1 cellular context compared by ENCODE assay signal in the genomic region with DNA sequence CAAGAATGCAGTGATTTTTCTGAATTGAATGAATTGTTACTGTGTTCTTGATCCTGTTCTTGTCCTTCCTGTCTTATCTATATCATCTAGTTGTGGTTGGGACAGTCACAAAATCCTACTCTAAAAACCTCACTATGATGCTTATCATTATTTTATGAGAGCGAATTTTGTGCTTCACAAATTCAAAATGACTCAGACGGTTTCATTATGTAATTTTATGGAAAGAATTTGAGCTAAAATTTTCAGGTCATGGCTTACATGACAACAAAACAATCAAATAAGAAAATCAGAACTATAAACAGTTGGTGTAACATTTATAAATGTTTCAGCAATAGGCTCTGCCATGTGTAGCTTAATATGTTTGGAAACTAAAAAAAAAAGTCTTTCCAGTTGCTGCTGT.
TF ChIP-seq lines count a peak whose summit lies in the region.

No MANE protein-coding gene starts in this region.

TF ChIP-seq in K562, 482 proteins besides CTCF, POLR2A, EP300 and RAD21 (continued from another document and continues in another):
- TF ChIP-seq, protein P1, sequence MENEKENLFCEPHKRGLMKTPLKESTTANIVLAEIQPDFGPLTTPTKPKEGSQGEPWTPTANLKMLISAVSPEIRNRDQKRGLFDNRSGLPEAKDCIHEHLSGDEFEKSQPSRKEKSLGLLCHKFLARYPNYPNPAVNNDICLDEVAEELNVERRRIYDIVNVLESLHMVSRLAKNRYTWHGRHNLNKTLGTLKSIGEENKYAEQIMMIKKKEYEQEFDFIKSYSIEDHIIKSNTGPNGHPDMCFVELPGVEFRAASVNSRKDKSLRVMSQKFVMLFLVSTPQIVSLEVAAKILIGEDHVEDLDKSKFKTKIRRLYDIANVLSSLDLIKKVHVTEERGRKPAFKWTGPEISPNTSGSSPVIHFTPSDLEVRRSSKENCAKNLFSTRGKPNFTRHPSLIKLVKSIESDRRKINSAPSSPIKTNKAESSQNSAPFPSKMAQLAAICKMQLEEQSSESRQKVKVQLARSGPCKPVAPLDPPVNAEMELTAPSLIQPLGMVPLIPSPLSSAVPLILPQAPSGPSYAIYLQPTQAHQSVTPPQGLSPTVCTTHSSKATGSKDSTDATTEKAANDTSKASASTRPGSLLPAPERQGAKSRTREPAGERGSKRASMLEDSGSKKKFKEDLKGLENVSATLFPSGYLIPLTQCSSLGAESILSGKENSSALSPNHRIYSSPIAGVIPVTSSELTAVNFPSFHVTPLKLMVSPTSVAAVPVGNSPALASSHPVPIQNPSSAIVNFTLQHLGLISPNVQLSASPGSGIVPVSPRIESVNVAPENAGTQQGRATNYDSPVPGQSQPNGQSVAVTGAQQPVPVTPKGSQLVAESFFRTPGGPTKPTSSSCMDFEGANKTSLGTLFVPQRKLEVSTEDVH (IDR thresholded peaks at IDR 0.05; ENCODE audit: low read depth, partially characterized antibody): no peak
- TF ChIP-seq, protein P2, sequence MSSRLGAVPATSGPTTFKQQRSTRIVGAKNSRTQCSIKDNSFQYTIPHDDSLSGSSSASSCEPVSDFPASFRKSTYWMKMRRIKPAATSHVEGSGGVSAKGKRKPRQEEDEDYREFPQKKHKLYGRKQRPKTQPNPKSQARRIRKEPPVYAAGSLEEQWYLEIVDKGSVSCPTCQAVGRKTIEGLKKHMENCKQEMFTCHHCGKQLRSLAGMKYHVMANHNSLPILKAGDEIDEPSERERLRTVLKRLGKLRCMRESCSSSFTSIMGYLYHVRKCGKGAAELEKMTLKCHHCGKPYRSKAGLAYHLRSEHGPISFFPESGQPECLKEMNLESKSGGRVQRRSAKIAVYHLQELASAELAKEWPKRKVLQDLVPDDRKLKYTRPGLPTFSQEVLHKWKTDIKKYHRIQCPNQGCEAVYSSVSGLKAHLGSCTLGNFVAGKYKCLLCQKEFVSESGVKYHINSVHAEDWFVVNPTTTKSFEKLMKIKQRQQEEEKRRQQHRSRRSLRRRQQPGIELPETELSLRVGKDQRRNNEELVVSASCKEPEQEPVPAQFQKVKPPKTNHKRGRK (tag; IDR thresholded peaks at IDR 0.05): no peak
- TF ChIP-seq ZNF143 (CRISPR knock-in tag; IDR thresholded peaks at IDR 0.05) (no peak), ZNF766 (CRISPR knock-in tag; conservative IDR thresholded peaks at IDR 0.05) (0 out of 2 replicates have a peak, but pooled peaks have one; percentile 52), PYGO2 (tag; IDR thresholded peaks at IDR 0.05) (no peak), ZNF165 (CRISPR knock-in tag; IDR thresholded peaks at IDR 0.05; ENCODE audit: borderline replicate concordance) (no peak), MXI1 (IDR thresholded peaks at IDR 0.05; ENCODE audit: low read depth, low read length) (no peak), SUPT5H (IDR thresholded peaks at IDR 0.05) (no peak), TCF7 (IDR thresholded peaks at IDR 0.05; ENCODE audit: borderline replicate concordance) (no peak), SOX6 (IDR thresholded peaks at IDR 0.05) (peak; percentile 40; the same call in 1 of the 2 replicates), ZNF507 (tag; conservative IDR thresholded peaks at IDR 0.05) (no peak), ZNF324 (CRISPR knock-in tag; IDR thresholded peaks at IDR 0.05) (no peak), SMARCB1 (IDR thresholded peaks at IDR 0.05; ENCODE audit: insufficient read length, low read depth) (peak; percentile 25), ZFP1 (CRISPR knock-in tag; IDR thresholded peaks at IDR 0.05) (no peak), ZNF780A (CRISPR knock-in tag; IDR thresholded peaks at IDR 0.05) (no peak), ILF3 (IDR thresholded peaks at IDR 0.05; ENCODE audit: borderline replicate concordance) (no peak), HMGN3 (IDR thresholded peaks at IDR 0.05; ENCODE audit: borderline replicate concordance, extremely low read depth, insufficient read length, low read depth, low read length) (no peak), SPI1 (IDR thresholded peaks at IDR 0.05; ENCODE audit: borderline replicate concordance, low read depth, low read length) (no peak), ZNF197 (CRISPR knock-in tag; IDR thresholded peaks at IDR 0.05; ENCODE audit: low read depth) (no peak), ELF4 (CRISPR knock-in tag; IDR thresholded peaks at IDR 0.05) (no peak), ADNP (tag; IDR thresholded peaks at IDR 0.05) (no peak), DPF2 (IDR thresholded peaks at IDR 0.05) (0 out of 2 replicates have a peak, but pooled peaks have one; percentile 20), CEBPG (CRISPR knock-in tag; IDR thresholded peaks at IDR 0.05) (no peak), CEBPG (tag; conservative IDR thresholded peaks at IDR 0.05 in 1 of 2, IDR thresholded peaks at IDR 0.05 in 1 of 2) (peak in 1 of 2 experiments; percentile 29; a peak in 1 of 4 replicates), POLR2H (tag; IDR thresholded peaks at IDR 0.05; ENCODE audit: low read depth) (peak; percentile 39; the same call in 1 of the 2 replicates), ZNF444 (CRISPR knock-in tag; IDR thresholded peaks at IDR 0.05) (no peak), RUNX1 (IDR thresholded peaks at IDR 0.05; ENCODE audit: low read depth) (no peak), KLF16 (IDR thresholded peaks at IDR 0.05) (no peak), LEF1 (IDR thresholded peaks at IDR 0.05) (no peak)
- TF ChIP-seq, protein P3, sequence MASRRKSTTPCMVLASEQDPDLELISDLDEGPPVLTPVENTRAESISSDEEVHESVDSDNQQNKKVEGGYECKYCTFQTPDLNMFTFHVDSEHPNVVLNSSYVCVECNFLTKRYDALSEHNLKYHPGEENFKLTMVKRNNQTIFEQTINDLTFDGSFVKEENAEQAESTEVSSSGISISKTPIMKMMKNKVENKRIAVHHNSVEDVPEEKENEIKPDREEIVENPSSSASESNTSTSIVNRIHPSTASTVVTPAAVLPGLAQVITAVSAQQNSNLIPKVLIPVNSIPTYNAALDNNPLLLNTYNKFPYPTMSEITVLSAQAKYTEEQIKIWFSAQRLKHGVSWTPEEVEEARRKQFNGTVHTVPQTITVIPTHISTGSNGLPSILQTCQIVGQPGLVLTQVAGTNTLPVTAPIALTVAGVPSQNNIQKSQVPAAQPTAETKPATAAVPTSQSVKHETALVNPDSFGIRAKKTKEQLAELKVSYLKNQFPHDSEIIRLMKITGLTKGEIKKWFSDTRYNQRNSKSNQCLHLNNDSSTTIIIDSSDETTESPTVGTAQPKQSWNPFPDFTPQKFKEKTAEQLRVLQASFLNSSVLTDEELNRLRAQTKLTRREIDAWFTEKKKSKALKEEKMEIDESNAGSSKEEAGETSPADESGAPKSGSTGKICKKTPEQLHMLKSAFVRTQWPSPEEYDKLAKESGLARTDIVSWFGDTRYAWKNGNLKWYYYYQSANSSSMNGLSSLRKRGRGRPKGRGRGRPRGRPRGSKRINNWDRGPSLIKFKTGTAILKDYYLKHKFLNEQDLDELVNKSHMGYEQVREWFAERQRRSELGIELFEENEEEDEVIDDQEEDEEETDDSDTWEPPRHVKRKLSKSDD (conservative IDR thresholded peaks at IDR 0.05; ENCODE audit: low read length): no peak
- TF ChIP-seq, protein P4, sequence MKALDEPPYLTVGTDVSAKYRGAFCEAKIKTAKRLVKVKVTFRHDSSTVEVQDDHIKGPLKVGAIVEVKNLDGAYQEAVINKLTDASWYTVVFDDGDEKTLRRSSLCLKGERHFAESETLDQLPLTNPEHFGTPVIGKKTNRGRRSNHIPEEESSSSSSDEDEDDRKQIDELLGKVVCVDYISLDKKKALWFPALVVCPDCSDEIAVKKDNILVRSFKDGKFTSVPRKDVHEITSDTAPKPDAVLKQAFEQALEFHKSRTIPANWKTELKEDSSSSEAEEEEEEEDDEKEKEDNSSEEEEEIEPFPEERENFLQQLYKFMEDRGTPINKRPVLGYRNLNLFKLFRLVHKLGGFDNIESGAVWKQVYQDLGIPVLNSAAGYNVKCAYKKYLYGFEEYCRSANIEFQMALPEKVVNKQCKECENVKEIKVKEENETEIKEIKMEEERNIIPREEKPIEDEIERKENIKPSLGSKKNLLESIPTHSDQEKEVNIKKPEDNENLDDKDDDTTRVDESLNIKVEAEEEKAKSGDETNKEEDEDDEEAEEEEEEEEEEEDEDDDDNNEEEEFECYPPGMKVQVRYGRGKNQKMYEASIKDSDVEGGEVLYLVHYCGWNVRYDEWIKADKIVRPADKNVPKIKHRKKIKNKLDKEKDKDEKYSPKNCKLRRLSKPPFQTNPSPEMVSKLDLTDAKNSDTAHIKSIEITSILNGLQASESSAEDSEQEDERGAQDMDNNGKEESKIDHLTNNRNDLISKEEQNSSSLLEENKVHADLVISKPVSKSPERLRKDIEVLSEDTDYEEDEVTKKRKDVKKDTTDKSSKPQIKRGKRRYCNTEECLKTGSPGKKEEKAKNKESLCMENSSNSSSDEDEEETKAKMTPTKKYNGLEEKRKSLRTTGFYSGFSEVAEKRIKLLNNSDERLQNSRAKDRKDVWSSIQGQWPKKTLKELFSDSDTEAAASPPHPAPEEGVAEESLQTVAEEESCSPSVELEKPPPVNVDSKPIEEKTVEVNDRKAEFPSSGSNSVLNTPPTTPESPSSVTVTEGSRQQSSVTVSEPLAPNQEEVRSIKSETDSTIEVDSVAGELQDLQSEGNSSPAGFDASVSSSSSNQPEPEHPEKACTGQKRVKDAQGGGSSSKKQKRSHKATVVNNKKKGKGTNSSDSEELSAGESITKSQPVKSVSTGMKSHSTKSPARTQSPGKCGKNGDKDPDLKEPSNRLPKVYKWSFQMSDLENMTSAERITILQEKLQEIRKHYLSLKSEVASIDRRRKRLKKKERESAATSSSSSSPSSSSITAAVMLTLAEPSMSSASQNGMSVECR (CRISPR knock-in tag; IDR thresholded peaks at IDR 0.05): no peak
- TF ChIP-seq, protein P5, sequence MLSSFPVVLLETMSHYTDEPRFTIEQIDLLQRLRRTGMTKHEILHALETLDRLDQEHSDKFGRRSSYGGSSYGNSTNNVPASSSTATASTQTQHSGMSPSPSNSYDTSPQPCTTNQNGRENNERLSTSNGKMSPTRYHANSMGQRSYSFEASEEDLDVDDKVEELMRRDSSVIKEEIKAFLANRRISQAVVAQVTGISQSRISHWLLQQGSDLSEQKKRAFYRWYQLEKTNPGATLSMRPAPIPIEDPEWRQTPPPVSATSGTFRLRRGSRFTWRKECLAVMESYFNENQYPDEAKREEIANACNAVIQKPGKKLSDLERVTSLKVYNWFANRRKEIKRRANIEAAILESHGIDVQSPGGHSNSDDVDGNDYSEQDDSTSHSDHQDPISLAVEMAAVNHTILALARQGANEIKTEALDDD (IDR thresholded peaks at IDR 0.05): no peak
- TF ChIP-seq, protein P6, sequence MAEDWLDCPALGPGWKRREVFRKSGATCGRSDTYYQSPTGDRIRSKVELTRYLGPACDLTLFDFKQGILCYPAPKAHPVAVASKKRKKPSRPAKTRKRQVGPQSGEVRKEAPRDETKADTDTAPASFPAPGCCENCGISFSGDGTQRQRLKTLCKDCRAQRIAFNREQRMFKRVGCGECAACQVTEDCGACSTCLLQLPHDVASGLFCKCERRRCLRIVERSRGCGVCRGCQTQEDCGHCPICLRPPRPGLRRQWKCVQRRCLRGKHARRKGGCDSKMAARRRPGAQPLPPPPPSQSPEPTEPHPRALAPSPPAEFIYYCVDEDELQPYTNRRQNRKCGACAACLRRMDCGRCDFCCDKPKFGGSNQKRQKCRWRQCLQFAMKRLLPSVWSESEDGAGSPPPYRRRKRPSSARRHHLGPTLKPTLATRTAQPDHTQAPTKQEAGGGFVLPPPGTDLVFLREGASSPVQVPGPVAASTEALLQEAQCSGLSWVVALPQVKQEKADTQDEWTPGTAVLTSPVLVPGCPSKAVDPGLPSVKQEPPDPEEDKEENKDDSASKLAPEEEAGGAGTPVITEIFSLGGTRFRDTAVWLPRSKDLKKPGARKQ (CRISPR knock-in tag; IDR thresholded peaks at IDR 0.05): no peak
- TF ChIP-seq, protein P7, sequence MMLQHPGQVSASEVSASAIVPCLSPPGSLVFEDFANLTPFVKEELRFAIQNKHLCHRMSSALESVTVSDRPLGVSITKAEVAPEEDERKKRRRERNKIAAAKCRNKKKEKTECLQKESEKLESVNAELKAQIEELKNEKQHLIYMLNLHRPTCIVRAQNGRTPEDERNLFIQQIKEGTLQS (IDR thresholded peaks at IDR 0.05): peak; percentile 60
- TF ChIP-seq, protein P7 (CRISPR knock-in tag; conservative IDR thresholded peaks at IDR 0.05): no peak
- TF ChIP-seq, protein P8, sequence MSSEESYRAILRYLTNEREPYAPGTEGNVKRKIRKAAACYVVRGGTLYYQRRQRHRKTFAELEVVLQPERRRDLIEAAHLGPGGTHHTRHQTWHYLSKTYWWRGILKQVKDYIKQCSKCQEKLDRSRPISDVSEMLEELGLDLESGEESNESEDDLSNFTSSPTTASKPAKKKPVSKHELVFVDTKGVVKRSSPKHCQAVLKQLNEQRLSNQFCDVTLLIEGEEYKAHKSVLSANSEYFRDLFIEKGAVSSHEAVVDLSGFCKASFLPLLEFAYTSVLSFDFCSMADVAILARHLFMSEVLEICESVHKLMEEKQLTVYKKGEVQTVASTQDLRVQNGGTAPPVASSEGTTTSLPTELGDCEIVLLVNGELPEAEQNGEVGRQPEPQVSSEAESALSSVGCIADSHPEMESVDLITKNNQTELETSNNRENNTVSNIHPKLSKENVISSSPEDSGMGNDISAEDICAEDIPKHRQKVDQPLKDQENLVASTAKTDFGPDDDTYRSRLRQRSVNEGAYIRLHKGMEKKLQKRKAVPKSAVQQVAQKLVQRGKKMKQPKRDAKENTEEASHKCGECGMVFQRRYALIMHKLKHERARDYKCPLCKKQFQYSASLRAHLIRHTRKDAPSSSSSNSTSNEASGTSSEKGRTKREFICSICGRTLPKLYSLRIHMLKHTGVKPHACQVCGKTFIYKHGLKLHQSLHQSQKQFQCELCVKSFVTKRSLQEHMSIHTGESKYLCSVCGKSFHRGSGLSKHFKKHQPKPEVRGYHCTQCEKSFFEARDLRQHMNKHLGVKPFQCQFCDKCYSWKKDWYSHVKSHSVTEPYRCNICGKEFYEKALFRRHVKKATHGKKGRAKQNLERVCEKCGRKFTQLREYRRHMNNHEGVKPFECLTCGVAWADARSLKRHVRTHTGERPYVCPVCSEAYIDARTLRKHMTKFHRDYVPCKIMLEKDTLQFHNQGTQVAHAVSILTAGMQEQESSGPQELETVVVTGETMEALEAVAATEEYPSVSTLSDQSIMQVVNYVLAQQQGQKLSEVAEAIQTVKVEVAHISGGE (CRISPR knock-in tag; IDR thresholded peaks at IDR 0.05): no peak
- TF ChIP-seq, protein P9, sequence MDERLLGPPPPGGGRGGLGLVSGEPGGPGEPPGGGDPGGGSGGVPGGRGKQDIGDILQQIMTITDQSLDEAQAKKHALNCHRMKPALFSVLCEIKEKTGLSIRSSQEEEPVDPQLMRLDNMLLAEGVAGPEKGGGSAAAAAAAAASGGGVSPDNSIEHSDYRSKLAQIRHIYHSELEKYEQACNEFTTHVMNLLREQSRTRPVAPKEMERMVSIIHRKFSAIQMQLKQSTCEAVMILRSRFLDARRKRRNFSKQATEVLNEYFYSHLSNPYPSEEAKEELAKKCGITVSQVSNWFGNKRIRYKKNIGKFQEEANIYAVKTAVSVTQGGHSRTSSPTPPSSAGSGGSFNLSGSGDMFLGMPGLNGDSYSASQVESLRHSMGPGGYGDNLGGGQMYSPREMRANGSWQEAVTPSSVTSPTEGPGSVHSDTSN (CRISPR knock-in tag; IDR thresholded peaks at IDR 0.05; ENCODE audit: low read depth): no peak
- TF ChIP-seq, protein P9 (tag; conservative IDR thresholded peaks at IDR 0.05; ENCODE audit: low read depth): no peak
